ENCODE assay signal across 8 cellular contexts in genomic region chr16:56606688-56607618, GRCh38. TPM values are rescaled to one million over a fixed set of nuclear protein-coding genes. Genes with fewer than 3 reads are reported as not detected.
DNase-seq lines count a peak whose midpoint lies in the region; ATAC-seq and TF ChIP-seq lines count a peak whose summit lies in the region.

No MANE protein-coding gene starts in this region.

- ATAC-seq in Right ventricle myocardium inferior: peak; percentile 8
- peak; percentile 53 to 61 (median 56) for ATAC-seq in psoas muscle
- no peak for ATAC-seq in GM21381 (IDR thresholded peaks at IDR 0.05; ENCODE audit: unreplicated experiment)
- no peak for ATAC-seq in GM18873 (IDR thresholded peaks at IDR 0.05; ENCODE audit: low FRiP score, unreplicated experiment)

- peaks cover 3% of the 10 kb centered on the region for H3K36me3 Mint-ChIP-seq in activated CD4-positive, alpha-beta T cell treated with anti-CD3 and anti-CD28 coated beads, Interleukin-2, amount 10 ng/mL, durations not matched to agents 7 days and 5 days (ENCODE audit: low read depth)
- peaks cover 3% of the 10 kb centered on the region for H3K36me3 Mint-ChIP-seq in activated T-helper 1 cell treated with anti-CD3 and anti-CD28 coated beads, Interleukin-12 subunit alpha, Interleukin-12 subunit beta, Interleukin-2, Interleukin-4 antibody, amounts not matched to agents 30 ng/mL and 10 ng/mL and 1 ng/mL, durations not matched to agents 14 hours and 24 hours and 36 hours (ENCODE audit: low read depth)

- no peaks in the 10 kb centered on the region for H3K9me3 Mint-ChIP-seq in activated CD4-positive, alpha-beta T cell treated with anti-CD3 and anti-CD28 coated beads, Interleukin-2, amount 10 ng/mL, durations not matched to agents 7 days and 5 days
- no peaks in the 10 kb centered on the region for H3K9me3 Mint-ChIP-seq in activated T-helper 1 cell treated with anti-CD3 and anti-CD28 coated beads, Interleukin-12 subunit alpha, Interleukin-12 subunit beta, Interleukin-2, Interleukin-4 antibody, amounts not matched to agents 30 ng/mL and 10 ng/mL and 1 ng/mL, durations not matched to agents 14 hours and 24 hours and 36 hours

- TF ChIP-seq CTCF in psoas muscle (IDR thresholded peaks at IDR 0.05): no peak

- H3K27ac Mint-ChIP-seq in activated CD4-positive, alpha-beta T cell treated with anti-CD3 and anti-CD28 coated beads, Interleukin-2, amount 10 ng/mL, durations not matched to agents 7 days and 5 days: peak overlapping the region; percentile 91
- H3K27ac Mint-ChIP-seq in activated T-helper 1 cell treated with anti-CD3 and anti-CD28 coated beads, Interleukin-12 subunit alpha, Interleukin-12 subunit beta, Interleukin-2, Interleukin-4 antibody, amounts not matched to agents 30 ng/mL and 10 ng/mL and 1 ng/mL, durations not matched to agents 14 hours and 24 hours and 36 hours: peak overlapping the region; percentile 88

- H3K4me3 ChIP-seq in psoas muscle: peak overlapping the region; percentile 89

- peaks cover 47% of the 10 kb centered on the region for H3K4me1 Mint-ChIP-seq in activated CD4-positive, alpha-beta T cell treated with anti-CD3 and anti-CD28 coated beads, Interleukin-2, amount 10 ng/mL, durations not matched to agents 7 days and 5 days
- H3K4me1 Mint-ChIP-seq in activated T-helper 1 cell treated with anti-CD3 and anti-CD28 coated beads, Interleukin-12 subunit alpha, Interleukin-12 subunit beta, Interleukin-2, Interleukin-4 antibody, amounts not matched to agents 30 ng/mL and 10 ng/mL and 1 ng/mL, durations not matched to agents 14 hours and 24 hours and 36 hours (ENCODE audit: low read depth): peaks cover 49% of the 10 kb centered on the region

- no peaks in the 10 kb centered on the region for H3K9me3 ChIP-seq in psoas muscle

- no peaks in the 10 kb centered on the region for H3K27me3 ChIP-seq in psoas muscle (ENCODE audit: insufficient read depth in 3 of 3, low read length in 2 of 3)

- H3K36me3 ChIP-seq in psoas muscle (ENCODE audit: insufficient read depth in 1 of 2, low read depth in 1 of 2): no peaks in the 10 kb centered on the region

- POLR2A ChIA-PET in activated CD4-positive, alpha-beta T cell treated with anti-CD3 and anti-CD28 coated beads, Interleukin-2, amount 10 ng/mL, durations not matched to agents 7 days and 5 days (lab: Charles Lee): no interaction called here

- intact Hi-C loops in activated T-helper 1 cell treated with anti-CD3 and anti-CD28 coated beads, Interleukin-12 subunit alpha, Interleukin-12 subunit beta, Interleukin-2, Interleukin-4 antibody, amounts not matched to agents 30 ng/mL and 10 ng/mL and 1 ng/mL, durations not matched to agents 14 hours and 24 hours and 36 hours (cut with micrococcal nuclease): loop anchor here (5.0 kb wide), 1 partner anchor 325 kb away; the partner anchor contains the start of gene HERPUD1
- intact Hi-C loops in Right ventricle myocardium inferior (cut with DNase I): loop anchor here (2.0 kb wide), 2 partner anchors 26 to 76 kb away; partner anchors contain the start of genes MT1M and MT1X
- intact Hi-C loops in psoas muscle (cut with DNase I): no loop called here

- H3K27ac ChIP-seq in psoas muscle: peak overlapping the region; percentile 99

- H3K4me3 Mint-ChIP-seq in activated CD4-positive, alpha-beta T cell treated with anti-CD3 and anti-CD28 coated beads, Interleukin-2, amount 10 ng/mL, durations not matched to agents 7 days and 5 days: peak overlapping the region; percentile 12
- peak overlapping the region; percentile 78 for H3K4me3 Mint-ChIP-seq in activated T-helper 1 cell treated with anti-CD3 and anti-CD28 coated beads, Interleukin-12 subunit alpha, Interleukin-12 subunit beta, Interleukin-2, Interleukin-4 antibody, amounts not matched to agents 30 ng/mL and 10 ng/mL and 1 ng/mL, durations not matched to agents 14 hours and 24 hours and 36 hours

- DNase-seq in activated CD4-positive, alpha-beta T cell treated with anti-CD3 and anti-CD28 coated beads, Interleukin-2, amount 10 ng/mL, durations not matched to agents 7 days and 5 days: peak; percentile 38
- no peak for DNase-seq in activated CD4-positive, alpha-beta T cell treated with anti-CD3 and anti-CD28 coated beads for 1 hour
- no peak for DNase-seq in activated T-helper 1 cell treated with anti-CD3 and anti-CD28 coated beads, Interleukin-12 subunit alpha, Interleukin-12 subunit beta, Interleukin-2, Interleukin-4 antibody, amounts not matched to agents 30 ng/mL and 10 ng/mL and 1 ng/mL, durations not matched to agents 14 hours and 24 hours and 36 hours (ENCODE audit: low spot score)
- peak; percentile 85 for DNase-seq in Right ventricle myocardium inferior (ENCODE audit: missing footprints)
- DNase-seq in psoas muscle: peak; percentile 92
- DNase-seq in activated gamma-delta T cell (lab: John Stamatoyannopoulos, UW): no peak

- CTCF ChIA-PET in activated CD4-positive, alpha-beta T cell treated with anti-CD3 and anti-CD28 coated beads, Interleukin-2, amount 10 ng/mL, durations not matched to agents 7 days and 5 days (lab: Charles Lee): interaction anchor here (1.2 to 2.1 kb wide), 5 partner anchors 15 to 43 kb away, joined by 3 to 7 read pairs (median 4); no protein-coding TSS in a partner anchor

- 6 to 11% (median 9%) methylated on average over 21 of the region's 21 CpGs for WGBS in psoas muscle, 3 donors

- peaks cover 63% of the 10 kb centered on the region for H3K4me1 ChIP-seq in psoas muscle

- peaks cover 4% of the 10 kb centered on the region for H3K27me3 Mint-ChIP-seq in activated CD4-positive, alpha-beta T cell treated with anti-CD3 and anti-CD28 coated beads, Interleukin-2, amount 10 ng/mL, durations not matched to agents 7 days and 5 days
- H3K27me3 Mint-ChIP-seq in activated T-helper 1 cell treated with anti-CD3 and anti-CD28 coated beads, Interleukin-12 subunit alpha, Interleukin-12 subunit beta, Interleukin-2, Interleukin-4 antibody, amounts not matched to agents 30 ng/mL and 10 ng/mL and 1 ng/mL, durations not matched to agents 14 hours and 24 hours and 36 hours (ENCODE audit: insufficient read depth): no peaks in the 10 kb centered on the region

RNA-seq across cellular contexts. Expression of gene MT2A, which starts 1.4 kb away (rescaled TPM):
- total RNA-seq in activated CD4-positive, alpha-beta T cell treated with anti-CD3 and anti-CD28 coated beads, Interleukin-2, amount 10 ng/mL, durations not matched to agents 7 days and 5 days: 100 to 1,000 TPM; 146 to 268 TPM
- 348 and 365 TPM in 2 replicates for total RNA-seq in activated T-helper 1 cell treated with anti-CD3 and anti-CD28 coated beads, Interleukin-12 subunit alpha, Interleukin-12 subunit beta, Interleukin-2, Interleukin-4 antibody, amounts not matched to agents 30 ng/mL and 10 ng/mL and 1 ng/mL, durations not matched to agents 14 hours and 24 hours and 36 hours
- total RNA-seq in Right ventricle myocardium inferior (95.2 TPM), psoas muscle (1,000 to 10,000 TPM in 3 of 4 donors, 100 to 1,000 TPM in 1; 342 to 5,614 (median 2,291) TPM)
- polyA plus RNA-seq in psoas muscle: over 10,000 TPM in 1 of 3 donors, 1,000 to 10,000 TPM in 2; 1,603 to 11,565 (median 3,170) TPM

RNA-seq across cellular contexts. Expression of gene MT3, which starts 17.6 kb away (rescaled TPM):
- 1 to 10 TPM; 3.0 to 3.8 TPM for total RNA-seq in activated CD4-positive, alpha-beta T cell treated with anti-CD3 and anti-CD28 coated beads, Interleukin-2, amount 10 ng/mL, durations not matched to agents 7 days and 5 days
- total RNA-seq in activated T-helper 1 cell treated with anti-CD3 and anti-CD28 coated beads, Interleukin-12 subunit alpha, Interleukin-12 subunit beta, Interleukin-2, Interleukin-4 antibody, amounts not matched to agents 30 ng/mL and 10 ng/mL and 1 ng/mL, durations not matched to agents 14 hours and 24 hours and 36 hours: 1.9 and 2.7 TPM in 2 replicates
- 5.9 TPM for total RNA-seq in Right ventricle myocardium inferior
- total RNA-seq in psoas muscle: 10 to 100 TPM in 1 of 4 donors, 1 to 10 TPM in 1, under 1 TPM in 1, not detected in 1; 0.57 to 10.5 (median 5.9) TPM
- polyA plus RNA-seq in psoas muscle: 1 to 10 TPM in 2 of 3 donors, under 1 TPM in 1; 0.80 to 7.3 (median 2.5) TPM

RNA-seq across cellular contexts. Expression of gene MT1E, which starts 18.6 kb away (rescaled TPM):
- 100 to 1,000 TPM; 100 to 154 TPM for total RNA-seq in activated CD4-positive, alpha-beta T cell treated with anti-CD3 and anti-CD28 coated beads, Interleukin-2, amount 10 ng/mL, durations not matched to agents 7 days and 5 days
- total RNA-seq in activated T-helper 1 cell treated with anti-CD3 and anti-CD28 coated beads, Interleukin-12 subunit alpha, Interleukin-12 subunit beta, Interleukin-2, Interleukin-4 antibody, amounts not matched to agents 30 ng/mL and 10 ng/mL and 1 ng/mL, durations not matched to agents 14 hours and 24 hours and 36 hours: 135 TPM in 2 replicates
- total RNA-seq in Right ventricle myocardium inferior (136 TPM), psoas muscle (100 to 1,000 TPM in 2 of 4 donors, 10 to 100 TPM in 2; 44.1 to 669 (median 256) TPM)
- polyA plus RNA-seq in psoas muscle: 100 to 1,000 TPM; 122 to 556 (median 477) TPM

RNA-seq across cellular contexts. Expression of gene MT1M, which starts 25.5 kb away (rescaled TPM):
- not detected for total RNA-seq in activated CD4-positive, alpha-beta T cell treated with anti-CD3 and anti-CD28 coated beads, Interleukin-2, amount 10 ng/mL, durations not matched to agents 7 days and 5 days
- not detected in 2 replicates for total RNA-seq in activated T-helper 1 cell treated with anti-CD3 and anti-CD28 coated beads, Interleukin-12 subunit alpha, Interleukin-12 subunit beta, Interleukin-2, Interleukin-4 antibody, amounts not matched to agents 30 ng/mL and 10 ng/mL and 1 ng/mL, durations not matched to agents 14 hours and 24 hours and 36 hours
- total RNA-seq in Right ventricle myocardium inferior: 6.7 TPM
- 100 to 1,000 TPM in 1 of 4 donors, 10 to 100 TPM in 1, 1 to 10 TPM in 2; 1.4 to 288 (median 12.8) TPM for total RNA-seq in psoas muscle
- polyA plus RNA-seq in psoas muscle: 100 to 1,000 TPM in 2 of 3 donors, 10 to 100 TPM in 1; 21.8 to 569 (median 300) TPM

RNA-seq across cellular contexts. Expression of gene MT1A, which starts 31.5 kb away (rescaled TPM):
- not detected for total RNA-seq in activated CD4-positive, alpha-beta T cell treated with anti-CD3 and anti-CD28 coated beads, Interleukin-2, amount 10 ng/mL, durations not matched to agents 7 days and 5 days
- total RNA-seq in activated T-helper 1 cell treated with anti-CD3 and anti-CD28 coated beads, Interleukin-12 subunit alpha, Interleukin-12 subunit beta, Interleukin-2, Interleukin-4 antibody, amounts not matched to agents 30 ng/mL and 10 ng/mL and 1 ng/mL, durations not matched to agents 14 hours and 24 hours and 36 hours: 0.60 and 4.1 TPM in 2 replicates
- 2.9 TPM for total RNA-seq in Right ventricle myocardium inferior
- 1,000 to 10,000 TPM in 1 of 4 donors, 10 to 100 TPM in 1, 1 to 10 TPM in 2; 4.0 to 1,028 (median 22.4) TPM for total RNA-seq in psoas muscle
- 1,000 to 10,000 TPM in 2 of 3 donors, 100 to 1,000 TPM in 1; 128 to 4,396 (median 1,331) TPM for polyA plus RNA-seq in psoas muscle

Comparison
In these comparisons a context has a peak if more than half of its experiments do, and no peak if none do; other contexts are left out.
1. DNase-seq: peak in activated CD4-positive, alpha-beta T cell treated with anti-CD3 and anti-CD28 coated beads, Interleukin-2, amount 10 ng/mL, durations not matched to agents 7 days and 5 days (single experiment), Right ventricle myocardium inferior (single experiment) and psoas muscle (2 of 2); none in activated CD4-positive, alpha-beta T cell treated with anti-CD3 and anti-CD28 coated beads for 1 hour (single experiment), activated T-helper 1 cell treated with anti-CD3 and anti-CD28 coated beads, Interleukin-12 subunit alpha, Interleukin-12 subunit beta, Interleukin-2, Interleukin-4 antibody, amounts not matched to agents 30 ng/mL and 10 ng/mL and 1 ng/mL, durations not matched to agents 14 hours and 24 hours and 36 hours (single experiment) and activated gamma-delta T cell (single experiment).
2. ATAC-seq: peak in Right ventricle myocardium inferior (single experiment) and psoas muscle (4 of 4); none in GM21381 (single experiment) and GM18873 (single experiment).
3. intact Hi-C loops: an anchor here in activated T-helper 1 cell treated with anti-CD3 and anti-CD28 coated beads, Interleukin-12 subunit alpha, Interleukin-12 subunit beta, Interleukin-2, Interleukin-4 antibody, amounts not matched to agents 30 ng/mL and 10 ng/mL and 1 ng/mL, durations not matched to agents 14 hours and 24 hours and 36 hours (5.0 kb wide) and Right ventricle myocardium inferior (2.0 kb wide); none called in psoas muscle.